8 cellular contexts compared by ENCODE assay signal in the genomic region with DNA sequence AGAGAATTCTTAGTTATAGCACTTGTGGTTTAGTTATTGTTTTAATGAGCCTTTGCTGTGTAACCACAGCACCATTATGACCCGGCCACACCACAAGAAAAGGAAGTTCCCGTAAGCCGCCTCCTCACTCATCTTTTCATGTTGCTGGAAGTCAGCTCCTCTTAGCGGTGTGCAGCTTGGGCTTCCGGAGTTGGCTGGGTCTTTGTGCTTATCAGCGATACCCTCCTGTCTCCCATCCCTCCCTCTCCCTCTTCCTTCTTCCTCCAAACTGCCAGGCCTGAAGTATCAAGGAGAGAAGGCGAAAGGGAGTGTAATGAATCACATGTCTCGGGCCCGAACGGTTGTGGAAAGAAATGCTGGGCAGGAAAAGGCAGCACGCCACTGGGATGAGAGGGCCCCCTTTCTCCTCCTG.
A peak's percentile ranks its signal among the peaks of the same experiment; 100 is the strongest.
DNase-seq lines count a peak whose midpoint lies in the region; ATAC-seq and TF ChIP-seq lines count a peak whose summit lies in the region.

No MANE protein-coding gene starts in this region.

- no peak overlapping the region for H3K4me2 ChIP-seq in HCT116 (ENCODE audit: low read length)

- no peak for TF ChIP-seq POLR2A in HCT116 (IDR thresholded peaks at IDR 0.05; ENCODE audit: borderline replicate concordance, extremely low read depth, insufficient read depth, insufficient read length)

- TF ChIP-seq CTCF in HCT116 (IDR thresholded peaks at IDR 0.05 in 2 of 3, conservative IDR thresholded peaks at IDR 0.05 in 1 of 3; ENCODE audit: borderline replicate concordance in 1 of 3, insufficient read depth in 1 of 3, low read depth in 2 of 3, low read length in 2 of 3): no peak

- RAD21 ChIA-PET in HCT116 (lab: Charles Lee; ENCODE audit: low non-redundant PET in 1 of 2, low total read pairs in 2 of 2, uncharacterized antibody in 2 of 2, unreplicated experiment in 2 of 2): no interaction called here

- H3K9me2 ChIP-seq in HCT116 (ENCODE audit: insufficient read depth): no peaks in the 10 kb centered on the region

- H3K27me3 ChIP-seq in HCT116 (ENCODE audit: insufficient read depth, low read length): peaks cover 11% of the 10 kb centered on the region

- no peak overlapping the region for H2AFZ ChIP-seq in HCT116 (ENCODE audit: low read depth, low read length, poor library complexity, severe bottlenecking)

- no peaks in the 10 kb centered on the region for H4K20me1 ChIP-seq in HCT116 (ENCODE audit: insufficient read depth)

- intact Hi-C loops in HCT116 (cut with micrococcal nuclease): loop anchor here (5.0 to 10.0 kb wide), 2 partner anchors 173 to 710 kb away; no protein-coding TSS in a partner anchor

- no peaks in the 10 kb centered on the region for H3K9me3 ChIP-seq in HCT116 (ENCODE audit: control insufficient read depth in 1 of 2, insufficient read depth in 1 of 2, low read depth in 1 of 2, low read length in 2 of 2)

- H3K36me3 ChIP-seq in HCT116 (ENCODE audit: control insufficient read depth in 1 of 2, insufficient read depth in 2 of 2, low read length in 2 of 2): no peaks in the 10 kb centered on the region

- no peak overlapping the region for H3K4me3 ChIP-seq in HCT116 (replicated peaks in 1 of 2; ENCODE audit: low read depth in 1 of 2, low read length in 2 of 2)

- no peak for DNase-seq in HCT116 (ENCODE audit: low read depth, low spot score)
- peak; percentile 79 to 93 for DNase-seq in NOMO-1 (lab: John Stamatoyannopoulos, UW; ENCODE audit: unreplicated experiment in 2 of 2)
- DNase-seq in activated naive CD4-positive, alpha-beta T cell treated with anti-CD3 and anti-CD28 coated beads, Interleukin-2, amount 50 U/mL, for 16 hours: peak; percentile 45
- DNase-seq in stimulated activated CD4-positive, alpha-beta T cell treated with anti-CD3 and anti-CD28 coated beads, Interleukin-2, amount 100 ng/mL, for 24 hours: peak; percentile 51 to 54
- DNase-seq in HPDE6-E6E7 (ENCODE audit: extremely low spot score): no peak
- DNase-seq in T-helper 9 cell: no peak
- no peak for DNase-seq in DMS53 (lab: John Stamatoyannopoulos, UW)

- no TSS peak for BruUV-seq in HCT116 (replicated peaks; lab: Mats Ljungman, UMichigan)

- H3K79me2 ChIP-seq in HCT116 (ENCODE audit: insufficient read depth, low read length): no peaks in the 10 kb centered on the region

- CTCF ChIA-PET in HCT116 (lab: Charles Lee): no interaction called here

- no peak overlapping the region for H3K27ac ChIP-seq in HCT116 (ENCODE audit: low read depth, low read length)

- no peak overlapping the region for H3K9ac ChIP-seq in HCT116 (ENCODE audit: low read length)

- POLR2A ChIA-PET in HCT116 (lab: Charles Lee): no interaction called here

- no peaks in the 10 kb centered on the region for H3K4me1 ChIP-seq in HCT116 (ENCODE audit: control insufficient read depth in 1 of 2, insufficient read depth in 2 of 2, low read length in 2 of 2)

- no peak for TF ChIP-seq RAD21 in HCT116 (IDR thresholded peaks at IDR 0.05; ENCODE audit: low read depth)

- ATAC-seq in GM18502 (IDR thresholded peaks at IDR 0.05; ENCODE audit: poor library complexity, unreplicated experiment) (peak; percentile 84), HCT116 (peak; percentile 46; the same call in 1 of the 2 replicates)

TF ChIP-seq in HCT116, 20 proteins besides CTCF, POLR2A, EP300 and RAD21:
- no peak for TF ChIP-seq FOSL1 (IDR thresholded peaks at IDR 0.05; ENCODE audit: low read depth)
- TF ChIP-seq YY1 (IDR thresholded peaks at IDR 0.05; ENCODE audit: extremely low read depth, insufficient replicate concordance, low read depth, low read length): no peak
- TF ChIP-seq ATF3 (IDR thresholded peaks at IDR 0.05): no peak
- TF ChIP-seq EZH2phosphoT487 (IDR thresholded peaks at IDR 0.05; ENCODE audit: borderline replicate concordance): no peak
- no peak for TF ChIP-seq SIN3A (IDR thresholded peaks at IDR 0.05; ENCODE audit: low read depth)
- TF ChIP-seq EZH2 (IDR thresholded peaks at IDR 0.05): no peak
- no peak for TF ChIP-seq ZNF274 (IDR thresholded peaks at IDR 0.05; ENCODE audit: low read depth, low read length)
- no peak for TF ChIP-seq SRF (IDR thresholded peaks at IDR 0.05; ENCODE audit: low read depth)
- no peak for TF ChIP-seq MAX (IDR thresholded peaks at IDR 0.05)
- no peak for TF ChIP-seq CEBPB (IDR thresholded peaks at IDR 0.05; ENCODE audit: low read depth)
- TF ChIP-seq, protein P1, sequence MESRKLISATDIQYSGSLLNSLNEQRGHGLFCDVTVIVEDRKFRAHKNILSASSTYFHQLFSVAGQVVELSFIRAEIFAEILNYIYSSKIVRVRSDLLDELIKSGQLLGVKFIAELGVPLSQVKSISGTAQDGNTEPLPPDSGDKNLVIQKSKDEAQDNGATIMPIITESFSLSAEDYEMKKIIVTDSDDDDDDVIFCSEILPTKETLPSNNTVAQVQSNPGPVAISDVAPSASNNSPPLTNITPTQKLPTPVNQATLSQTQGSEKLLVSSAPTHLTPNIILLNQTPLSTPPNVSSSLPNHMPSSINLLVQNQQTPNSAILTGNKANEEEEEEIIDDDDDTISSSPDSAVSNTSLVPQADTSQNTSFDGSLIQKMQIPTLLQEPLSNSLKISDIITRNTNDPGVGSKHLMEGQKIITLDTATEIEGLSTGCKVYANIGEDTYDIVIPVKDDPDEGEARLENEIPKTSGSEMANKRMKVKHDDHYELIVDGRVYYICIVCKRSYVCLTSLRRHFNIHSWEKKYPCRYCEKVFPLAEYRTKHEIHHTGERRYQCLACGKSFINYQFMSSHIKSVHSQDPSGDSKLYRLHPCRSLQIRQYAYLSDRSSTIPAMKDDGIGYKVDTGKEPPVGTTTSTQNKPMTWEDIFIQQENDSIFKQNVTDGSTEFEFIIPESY (IDR thresholded peaks at IDR 0.05; ENCODE audit: extremely low read depth, insufficient replicate concordance, low read length): no peak
- no peak for TF ChIP-seq EGR1 (IDR thresholded peaks at IDR 0.05; ENCODE audit: low read depth)

Comparison
In these comparisons a context has a peak if more than half of its experiments do, and no peak if none do; other contexts are left out.
1. DNase-seq: peak in NOMO-1 (2 of 2), activated naive CD4-positive, alpha-beta T cell treated with anti-CD3 and anti-CD28 coated beads, Interleukin-2, amount 50 U/mL, for 16 hours (single experiment) and stimulated activated CD4-positive, alpha-beta T cell treated with anti-CD3 and anti-CD28 coated beads, Interleukin-2, amount 100 ng/mL, for 24 hours (2 of 2); none in HCT116 (single experiment), HPDE6-E6E7 (single experiment), T-helper 9 cell (single experiment) and DMS53 (single experiment).